8 cellular contexts compared by ENCODE assay signal in the genomic region with DNA sequence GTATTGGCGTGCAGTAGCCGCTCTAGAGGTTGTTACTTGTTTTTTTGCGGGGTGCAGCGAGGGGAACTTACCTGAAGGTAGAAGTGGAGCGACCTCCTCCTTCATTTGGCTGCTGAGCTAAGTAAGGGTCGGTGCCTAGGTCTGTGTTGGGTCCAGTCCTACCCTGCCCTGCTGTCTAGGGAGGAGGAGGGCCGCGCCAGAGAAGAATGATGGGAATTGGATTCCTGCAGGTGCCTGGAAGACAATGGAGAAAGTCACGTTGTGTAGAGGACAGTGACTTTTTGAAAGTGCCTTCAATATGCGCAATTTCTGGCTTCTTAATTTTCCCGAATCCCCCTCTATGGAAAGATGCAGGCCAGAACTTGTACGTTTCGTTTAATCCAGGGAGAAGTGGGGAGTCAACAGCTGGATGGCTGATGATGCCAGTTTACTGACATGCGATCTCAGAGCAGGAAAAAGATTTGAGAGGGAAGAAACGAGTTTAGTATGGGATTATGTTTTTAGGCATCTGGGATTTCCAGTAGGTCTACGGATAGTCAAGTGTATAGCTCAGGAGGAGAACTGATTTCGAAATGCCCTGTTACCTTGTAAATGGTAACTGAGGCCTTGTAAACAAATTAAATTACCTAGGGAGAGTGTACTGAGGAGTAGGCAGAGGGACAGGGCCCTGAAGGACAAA. TPM values are rescaled to one million over a fixed set of nuclear protein-coding genes. Genes with fewer than 3 reads are reported as not detected.
A peak's percentile ranks its signal among the peaks of the same experiment; 100 is the strongest.
DNase-seq lines count a peak whose midpoint lies in the region; ATAC-seq and TF ChIP-seq lines count a peak whose summit lies in the region.

No MANE protein-coding gene starts in this region.

- H3K4me3 Mint-ChIP-seq in IgD-negative memory B cell, result peak overlapping the region; percentile 98 to 99 (median 99)

- intact Hi-C loops in adrenal gland (cut with DNase I) (no loop called here), spleen (cut with DNase I; ENCODE audit: low total_unique reads) (no loop called here)

- H3K4me1 ChIP-seq in adrenal gland (replicated peaks in 1 of 2) (peaks cover 5 to 41% of the 10 kb centered on the region in 2 donors), iPS-20b (ENCODE audit: insufficient read depth, low read length) (peaks cover 13% of the 10 kb centered on the region), spleen (peaks cover 6 to 52% (median 27%) of the 10 kb centered on the region in 6 donors)

- H3K27me3 Mint-ChIP-seq in IgD-negative memory B cell, result no peaks in the 10 kb centered on the region

- TF ChIP-seq POLR2A in adrenal gland (IDR thresholded peaks at IDR 0.05), result no peak
- TF ChIP-seq POLR2A in spleen (IDR thresholded peaks at IDR 0.05), result no peak

- H3K27me3 ChIP-seq in adrenal gland, result no peaks in the 10 kb centered on the region
- no peaks in the 10 kb centered on the region for H3K27me3 ChIP-seq in iPS-20b (ENCODE audit: insufficient read depth, low read length)
- no peaks in the 10 kb centered on the region for H3K27me3 ChIP-seq in spleen (replicated peaks in 1 of 7)

- TF ChIP-seq CTCF in adrenal gland (IDR thresholded peaks at IDR 0.05), result no peak
- no peak for TF ChIP-seq CTCF in spleen (IDR thresholded peaks at IDR 0.05 in 8 of 11, conservative IDR thresholded peaks at IDR 0.05 in 3 of 11)

- no peaks in the 10 kb centered on the region for H3K9me3 Mint-ChIP-seq in IgD-negative memory B cell

- peaks cover 21 to 31% (median 26%) of the 10 kb centered on the region in 3 donors for H3K4me1 Mint-ChIP-seq in IgD-negative memory B cell

- peak overlapping the region; percentile 41 to 99 (median 67) for H3K4me3 ChIP-seq in adrenal gland
- peak overlapping the region; percentile 88 for H3K4me3 ChIP-seq in iPS-20b (ENCODE audit: low read length)
- H3K4me3 ChIP-seq in spleen, result peak overlapping the region; percentile 46 to 95 (median 74)

- ATAC-seq in GM18858 (IDR thresholded peaks at IDR 0.05; ENCODE audit: unreplicated experiment), result no peak

- no peaks in the 10 kb centered on the region for H3K36me3 Mint-ChIP-seq in IgD-negative memory B cell

- peak overlapping the region in 4 of 5 donors; percentile 67 to 79 (median 68) for H3K27ac ChIP-seq in adrenal gland
- H3K27ac ChIP-seq in iPS-20b (ENCODE audit: low read length), result peak overlapping the region; percentile 54
- peak overlapping the region; percentile 58 to 86 (median 80) for H3K27ac ChIP-seq in spleen

- peak; percentile 17 for DNase-seq in NCI-H510A treated with DMSO at 0.1 percent for 48 hours (lab: John Stamatoyannopoulos, UW)
- no peak for DNase-seq in NCI-H510A (lab: John Stamatoyannopoulos, UW)
- peak in 1 of 7 donors; percentile 2 for DNase-seq in adrenal gland
- no peak for DNase-seq in spleen
- DNase-seq in effector CD8-positive, alpha-beta T cell (lab: John Stamatoyannopoulos, UW), result no peak

- H3K9ac ChIP-seq in iPS-20b (ENCODE audit: low read depth, low read length), result peak overlapping the region; percentile 93

- H3K9me3 ChIP-seq in adrenal gland (replicated peaks in 1 of 3) (no peaks in the 10 kb centered on the region), iPS-20b (ENCODE audit: insufficient read depth, low read depth, low read length) (no peaks in the 10 kb centered on the region), spleen (no peaks in the 10 kb centered on the region)

- 4 to 9% (median 5%) methylated on average over 17 of the region's 17 CpGs for WGBS in adrenal gland, 4 donors
- WGBS in spleen, 5 donors, result 9 to 12% (median 12%) methylated on average over 16 to 17 of the region's 17 CpGs

- H3K27ac Mint-ChIP-seq in IgD-negative memory B cell, result peak overlapping the region; percentile 87 to 94 (median 93)

- H3K36me3 ChIP-seq in adrenal gland (replicated peaks in 1 of 2) (no peaks in the 10 kb centered on the region), iPS-20b (ENCODE audit: insufficient read depth, low read depth, low read length) (no peaks in the 10 kb centered on the region), spleen (peaks cover 0 to 7% (median 0%) of the 10 kb centered on the region in 6 donors)

RNA-seq across cellular contexts. Expression of gene MRPS9, which starts 0.7 kb away (rescaled TPM):
- 33.6 TPM for polyA plus RNA-seq in IgD-negative memory B cell
- total RNA-seq in adrenal gland, result 10 to 100 TPM; 24.1 to 54.0 (median 33.5) TPM
- polyA plus RNA-seq in adrenal gland, result 10 to 100 TPM; 45.4 to 69.2 (median 59.1) TPM
- 10 to 100 TPM; 10.4 to 18.9 (median 14.9) TPM for total RNA-seq in spleen
- 10 to 100 TPM; 22.1 to 28.7 (median 22.6) TPM for polyA plus RNA-seq in spleen
